Comparison of ENCODE assay signal across 16 cellular contexts in the genomic region with DNA sequence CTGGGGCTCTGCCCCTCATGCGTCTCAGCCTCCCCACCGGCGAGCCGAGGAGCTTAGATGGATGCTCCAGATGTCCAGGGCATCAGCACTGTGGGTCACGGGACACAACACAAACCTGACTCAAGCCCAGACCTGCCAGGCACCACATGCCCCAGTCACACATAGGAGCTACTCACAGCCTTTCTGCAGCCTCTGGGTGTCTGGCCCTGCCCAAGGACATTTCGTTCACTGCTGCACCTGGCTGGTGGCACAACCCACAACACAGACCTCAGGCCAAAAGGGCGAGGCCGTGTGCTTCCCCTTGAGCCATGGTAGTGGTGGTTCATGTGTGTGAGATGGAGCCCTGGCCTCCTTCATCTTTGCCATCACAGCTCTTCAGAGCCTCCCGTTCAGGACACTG.
DNase-seq lines count a peak whose midpoint lies in the region; ATAC-seq, FAIRE-seq and TF ChIP-seq lines count a peak whose summit lies in the region.
"Had no signal": no experiment of that assay in that cellular context is flagged by ENCODE, and none has a peak within 500 bp of the region (broad histone marks: within the 10 kb centered on the region; RNA-seq: fewer than 3 reads in every experiment).

No MANE protein-coding gene starts in this region.

- H3K4me3 ChIP-seq in right cardiac atrium (ENCODE audit: low read length) (no peak overlapping the region), astrocyte (ENCODE audit: insufficient read depth, low read depth, low read length) (no peak overlapping the region), smooth muscle cell (no peak overlapping the region)
- H3K4me3 ChIP-seq: A549 had no signal

- no peak overlapping the region for H2AFZ ChIP-seq in astrocyte (ENCODE audit: low read depth, low read length)
- H2AFZ ChIP-seq in smooth muscle cell (ENCODE audit: low read depth), result no peak overlapping the region

- H3K36me3 Mint-ChIP-seq in astrocyte (ENCODE audit: low read depth, unreplicated experiment), result peaks cover 34% of the 10 kb centered on the region
- H3K36me3 Mint-ChIP-seq: CD8-positive, alpha-beta T cell had no signal

- H3K4me3 Mint-ChIP-seq in astrocyte (ENCODE audit: unreplicated experiment), result no peak overlapping the region
- H3K4me3 Mint-ChIP-seq: CD8-positive, alpha-beta T cell had no signal

- DNase-seq in right cardiac atrium (peak in 2 of 3 donors; percentile 34 to 38), left cardiac atrium (no peak), NCI-H2171 treated with DMSO at 0.1 percent for 48 hours (lab: John Stamatoyannopoulos, UW) (peak; percentile 80), astrocyte (ENCODE audit: low read depth) (no peak), smooth muscle cell (lab: John Stamatoyannopoulos, UW; ENCODE audit: unreplicated experiment) (no peak), DMS114 treated with DMSO at 0.1 percent for 48 hours (lab: John Stamatoyannopoulos, UW; ENCODE audit: unreplicated experiment) (no peak), KG1 (lab: John Stamatoyannopoulos, UW) (no peak)
- no peak for DNase-seq in activated CD4-positive, alpha-beta T cell treated with anti-CD3 and anti-CD28 coated beads, Interleukin-2, amount 50 U/mL, for 4 hours
- DNase-seq: BE2C; CD8-positive, alpha-beta T cell; COR-L47 had no signal

- H3K9ac ChIP-seq in astrocyte (ENCODE audit: low read length), result no peak overlapping the region
- no peak overlapping the region for H3K9ac ChIP-seq in smooth muscle cell (ENCODE audit: low read depth)

- H3K79me2 ChIP-seq in astrocyte (ENCODE audit: insufficient read depth, low read length) (peaks cover 5% of the 10 kb centered on the region), smooth muscle cell (ENCODE audit: low read depth) (peaks cover 10% of the 10 kb centered on the region)

- ATAC-seq in right cardiac atrium (no peak), left cardiac atrium (no peak)
- ATAC-seq: A549; CD8-positive, alpha-beta T cell; HCT116 had no signal

- H3K4me1 Mint-ChIP-seq in astrocyte (ENCODE audit: low read depth, unreplicated experiment), result peaks cover 21% of the 10 kb centered on the region

- peak overlapping the region; percentile 89 for H3K27ac Mint-ChIP-seq in astrocyte (ENCODE audit: unreplicated experiment)
- H3K27ac Mint-ChIP-seq: CD8-positive, alpha-beta T cell had no signal

- no peaks in the 10 kb centered on the region for H3K4me1 ChIP-seq in right cardiac atrium (ENCODE audit: control insufficient read depth, insufficient read depth, low read length)
- H3K4me1 ChIP-seq in astrocyte (ENCODE audit: insufficient read depth, low read length), result peaks cover 9% of the 10 kb centered on the region
- no peaks in the 10 kb centered on the region for H3K4me1 ChIP-seq in smooth muscle cell (ENCODE audit: low read depth)
- H3K4me1 ChIP-seq: A549, BE2C had no signal

- peaks cover 44% of the 10 kb centered on the region for H3K36me3 ChIP-seq in astrocyte (ENCODE audit: insufficient read depth, low read length)
- H3K36me3 ChIP-seq in smooth muscle cell (ENCODE audit: low read depth), result peaks cover 20% of the 10 kb centered on the region
- H3K36me3 ChIP-seq: BE2C had no signal

- 91% methylated on average over 9 of the region's 9 CpGs for WGBS in right cardiac atrium
- WGBS in smooth muscle cell (ENCODE audit: low lambda C conversion rate), result 95% methylated on average over 9 of the region's 9 CpGs

- no peak for TF ChIP-seq CTCF in astrocyte (IDR thresholded peaks at IDR 0.05; ENCODE audit: insufficient read depth, low read depth, low read length)
- TF ChIP-seq CTCF in smooth muscle cell (IDR thresholded peaks at IDR 0.05; ENCODE audit: borderline replicate concordance, insufficient read depth, poor library complexity, severe bottlenecking), result no peak

- H3K27ac ChIP-seq in right cardiac atrium (ENCODE audit: low read length) (no peak overlapping the region), astrocyte (ENCODE audit: low read depth, low read length) (no peak overlapping the region), smooth muscle cell (ENCODE audit: low read depth) (peak overlapping the region; percentile 46)
- H3K27ac ChIP-seq: A549, C4-2B had no signal

- H3K27me3 ChIP-seq in right cardiac atrium (ENCODE audit: control insufficient read depth, insufficient read depth) (no peaks in the 10 kb centered on the region), astrocyte (ENCODE audit: insufficient read depth, low read length) (no peaks in the 10 kb centered on the region), smooth muscle cell (ENCODE audit: low read depth) (no peaks in the 10 kb centered on the region)
- H3K27me3 ChIP-seq: BE2C had no signal

- H3K4me2 ChIP-seq in astrocyte (ENCODE audit: low read length) (no peak overlapping the region), smooth muscle cell (no peak overlapping the region)
- H3K4me2 ChIP-seq: A549 had no signal

- no peak for FAIRE-seq in astrocyte (lab: Jason Lieb, UNC)
- FAIRE-seq: A549, D721Med, H54 had no signal

- peaks cover 89% of the 10 kb centered on the region for H3F3A ChIP-seq in smooth muscle cell (ENCODE audit: low read depth)

- no peaks in the 10 kb centered on the region for H3K9me3 Mint-ChIP-seq in astrocyte (ENCODE audit: unreplicated experiment)
- H3K9me3 Mint-ChIP-seq: CD8-positive, alpha-beta T cell had no signal

- H3K9me3 ChIP-seq in right cardiac atrium (ENCODE audit: control insufficient read depth, low read length) (no peaks in the 10 kb centered on the region), astrocyte (ENCODE audit: insufficient read depth, low read depth, low read length) (no peaks in the 10 kb centered on the region), smooth muscle cell (replicated peaks; ENCODE audit: low read depth) (no peaks in the 10 kb centered on the region)
- H3K9me3 ChIP-seq: A549, BE2C had no signal

- intact Hi-C loops in right cardiac atrium (cut with DNase I) (no loop called here), left cardiac atrium (cut with DNase I) (no loop called here)

- H3K27me3 Mint-ChIP-seq in astrocyte (ENCODE audit: low read depth, unreplicated experiment), result no peaks in the 10 kb centered on the region

- H4K20me1 ChIP-seq in astrocyte (ENCODE audit: insufficient read depth, low read length), result peaks cover 89% of the 10 kb centered on the region
- H4K20me1 ChIP-seq in smooth muscle cell (ENCODE audit: low read depth), result peaks cover 98% of the 10 kb centered on the region

Comparison
In these comparisons a context has a peak if more than half of its experiments do, and no peak if none do; other contexts are left out.
1. DNase-seq: peak in right cardiac atrium (2 of 3) and NCI-H2171 treated with DMSO at 0.1 percent for 48 hours (single experiment); none in left cardiac atrium (single experiment), astrocyte (single experiment), smooth muscle cell (single experiment), activated CD4-positive, alpha-beta T cell treated with anti-CD3 and anti-CD28 coated beads, Interleukin-2, amount 50 U/mL, for 4 hours (0 of 2), DMS114 treated with DMSO at 0.1 percent for 48 hours (single experiment) and KG1 (single experiment).